ENCODE assay signal across 8 cellular contexts in genomic region chrX:45515262-45516215, GRCh38.
A peak's percentile ranks its signal among the peaks of the same experiment; 100 is the strongest.
DNase-seq lines count a peak whose midpoint lies in the region; ATAC-seq, FAIRE-seq and TF ChIP-seq lines count a peak whose summit lies in the region.

No MANE protein-coding gene starts in this region.

- H3K27me3 ChIP-seq in CD4-positive, alpha-beta T cell (ENCODE audit: control insufficient read depth, insufficient read depth, low read length): no peaks in the 10 kb centered on the region
- no peaks in the 10 kb centered on the region for H3K27me3 ChIP-seq in K562 (ENCODE audit: control insufficient read depth in 2 of 2, insufficient read depth in 2 of 2, low read length in 2 of 2)

- peak in 7 of 10 experiments; percentile 1 to 22 (median 11) for DNase-seq in CD4-positive, alpha-beta T cell
- DNase-seq in HS-27A (ENCODE audit: low read depth) (peak; percentile 71), SKM-1 (lab: John Stamatoyannopoulos, UW; ENCODE audit: unreplicated experiment) (peak; percentile 55), K562 (ENCODE audit: extremely low read depth in 1 of 4, low spot score in 3 of 4) (peak in 2 of 4 experiments; percentile 5 to 21), inferior parietal cortex (ENCODE audit: extremely low spot score) (peak; percentile 37), NCI-H2227 treated with DMSO at 0.1 percent for 48 hours (lab: John Stamatoyannopoulos, UW) (no peak)
- DNase-seq in stimulated activated CD4-positive, alpha-beta T cell treated with anti-CD3 and anti-CD28 coated beads, Interleukin-12 subunit alpha, Interleukin-12 subunit beta, amount 100 ng/mL, for 48 hours (ENCODE audit: low read depth in 2 of 3, low spot score in 1 of 3): peak in 2 of 3 donors; percentile 5 to 19

- H3K36me3 Mint-ChIP-seq in CD4-positive, alpha-beta T cell (ENCODE audit: low read depth): no peaks in the 10 kb centered on the region

- H3K9me3 ChIP-seq in CD4-positive, alpha-beta T cell (ENCODE audit: control insufficient read depth, low read length): no peaks in the 10 kb centered on the region
- no peaks in the 10 kb centered on the region for H3K9me3 ChIP-seq in K562 (replicated peaks; ENCODE audit: control insufficient read depth, insufficient read depth, low read depth, low read length)

- H2AFZ ChIP-seq in K562 (ENCODE audit: low read depth, low read length): no peak overlapping the region

- peak; percentile 52 for TF ChIP-seq CTCF in CD4-positive, alpha-beta T cell (IDR thresholded peaks at IDR 0.05)
- peak; percentile 37 to 51 (median 49); a peak in 5 of 6 replicates for TF ChIP-seq CTCF in K562 (IDR thresholded peaks at IDR 0.05 in 2 of 3, conservative IDR thresholded peaks at IDR 0.05 in 1 of 3; ENCODE audit: insufficient read depth in 2 of 3, low read depth in 1 of 3, low read length in 3 of 3)

- H3K9me1 ChIP-seq in K562 (ENCODE audit: control insufficient read depth, insufficient read depth, low read length): no peaks in the 10 kb centered on the region

- no peak overlapping the region for H3K4me3 ChIP-seq in K562

- H3K27ac Mint-ChIP-seq in CD4-positive, alpha-beta T cell: no peak overlapping the region

- CTCF ChIA-PET in CD4-positive, alpha-beta T cell (lab: Charles Lee): interaction anchor here (0.9 to 1.8 kb wide), 7 partner anchors 9 to 893 kb away, joined by 3 to 5 read pairs (median 3); no protein-coding TSS in a partner anchor
- CTCF ChIA-PET in K562 (lab: Yijun Ruan, JAX; ENCODE audit: low intra/inter-chr PET ratio): no interaction called here

- H3K4me2 ChIP-seq in K562 (ENCODE audit: insufficient read depth, low read length): no peak overlapping the region

- no peak overlapping the region for H3K4me3 Mint-ChIP-seq in CD4-positive, alpha-beta T cell

- 0% methylated on average over 12 of the region's 12 CpGs for WGBS in K562 (ENCODE audit: insufficient coverage, low coverage, missing lambda C conversion rate)

- no peaks in the 10 kb centered on the region for H3K27me3 Mint-ChIP-seq in CD4-positive, alpha-beta T cell

- H3K4me1 Mint-ChIP-seq in CD4-positive, alpha-beta T cell (ENCODE audit: low read depth): peaks cover 4% of the 10 kb centered on the region

- peak in 1 of 2 experiments; percentile 57; a peak in 2 of 4 replicates for TF ChIP-seq RAD21 in K562 (CRISPR knock-in tag; conservative IDR thresholded peaks at IDR 0.05 in 1 of 2, IDR thresholded peaks at IDR 0.05 in 1 of 2)

- H3K79me2 ChIP-seq in K562 (ENCODE audit: control insufficient read depth, insufficient read depth, low read length): no peaks in the 10 kb centered on the region

- H3K4me1 ChIP-seq in K562 (replicated peaks in 1 of 2; ENCODE audit: control insufficient read depth in 2 of 2, insufficient read depth in 2 of 2, low read length in 2 of 2): no peaks in the 10 kb centered on the region

- in situ Hi-C loops in K562 (cut with MboI): no loop called here

- no peak overlapping the region for H3K27ac ChIP-seq in CD4-positive, alpha-beta T cell (ENCODE audit: low read depth, low read length)
- H3K27ac ChIP-seq in K562 (ENCODE audit: extremely low read depth, low read depth, low read length): no peak overlapping the region

- TF ChIP-seq POLR2A in K562 (conservative IDR thresholded peaks at IDR 0.05): no peak

- no peaks in the 10 kb centered on the region for H3K36me3 ChIP-seq in K562 (ENCODE audit: control insufficient read depth, insufficient read depth, low read length)

- no peak for ATAC-seq in CD4-positive, alpha-beta T cell (ENCODE audit: poor library complexity)
- ATAC-seq in K562 (peak; percentile 63; the same call in 2 of the 3 replicates), HG02763 (IDR thresholded peaks at IDR 0.05; ENCODE audit: unreplicated experiment) (no peak)

- H3K9ac ChIP-seq in K562 (ENCODE audit: insufficient read depth in 1 of 2, low read depth in 2 of 2, low read length in 2 of 2): no peak overlapping the region

- POLR2A ChIA-PET in CD4-positive, alpha-beta T cell (lab: Charles Lee): interaction anchor here (1.5 kb wide), 1 partner anchor 893 kb away, joined by 6 read pairs; no protein-coding TSS in a partner anchor
- POLR2A ChIA-PET in K562 (lab: Yijun Ruan, JAX): no interaction called here

- TF ChIP-seq EP300 in K562 (IDR thresholded peaks at IDR 0.05; ENCODE audit: low read length): no peak

- intact Hi-C loops in CD4-positive, alpha-beta T cell (cut with DNase I, micrococcal nuclease): loop anchor here (1.0 to 10.0 kb wide), 6 partner anchors 232 to 893 kb away; no protein-coding TSS in a partner anchor
- intact Hi-C loops in K562 (cut with micrococcal nuclease): loop anchor here (10.0 kb wide), 1 partner anchor 889 kb away; no protein-coding TSS in a partner anchor

- no peak for FAIRE-seq in K562 (lab: Jason Lieb, UNC)

- H4K20me1 ChIP-seq in K562 (replicated peaks; ENCODE audit: control insufficient read depth, insufficient read depth, low read length): no peaks in the 10 kb centered on the region

- no peaks in the 10 kb centered on the region for H3K9me3 Mint-ChIP-seq in CD4-positive, alpha-beta T cell

- BruUV-seq in K562 (replicated peaks; lab: Mats Ljungman, UMichigan): no TSS peak

TF ChIP-seq in K562, 482 proteins besides CTCF, POLR2A, EP300 and RAD21:
- TF ChIP-seq CEBPB (tag; IDR thresholded peaks at IDR 0.05): 0 out of 2 replicates have a peak, but pooled peaks have one; percentile 30
- TF ChIP-seq TSHZ1 (CRISPR knock-in tag; IDR thresholded peaks at IDR 0.05): no peak
